Comparison of ENCODE assay signal across 8 cellular contexts in the genomic region with DNA sequence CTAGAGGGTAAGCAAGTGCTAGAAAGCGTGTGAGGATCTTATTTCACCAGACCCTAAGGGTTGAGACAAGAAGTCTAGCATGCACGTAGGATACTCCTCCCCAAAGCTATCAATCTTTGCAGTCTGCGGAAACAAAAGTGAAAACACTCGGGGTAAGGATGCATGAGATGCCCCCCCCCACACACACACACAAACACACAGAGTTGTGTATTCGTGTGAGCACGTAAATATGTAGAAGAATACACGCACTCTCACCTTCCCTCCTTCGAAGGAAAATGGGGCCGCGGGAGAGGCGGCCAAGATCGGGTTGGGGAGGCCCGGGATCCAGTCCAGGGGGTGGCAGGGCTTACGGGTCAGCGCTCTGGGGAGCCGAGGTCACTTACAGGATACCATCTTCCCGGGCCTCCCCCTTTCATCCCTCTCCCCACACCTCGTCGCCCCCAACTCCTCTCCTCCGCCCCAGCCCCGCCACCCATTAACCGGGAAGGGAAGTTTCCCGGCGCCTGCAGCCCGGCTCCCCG. TPM values are rescaled to one million over a fixed set of nuclear protein-coding genes. Genes with fewer than 3 reads are reported as not detected.
DNase-seq lines count a peak whose midpoint lies in the region; ATAC-seq and TF ChIP-seq lines count a peak whose summit lies in the region.

No MANE protein-coding gene starts in this region.

- CTCF ChIA-PET in MCF 10A (lab: Yijun Ruan, JAX), result no interaction called here

- H3K9me3 Mint-ChIP-seq in HFFc6, result peaks cover 8% of the 10 kb centered on the region
- H3K9me3 Mint-ChIP-seq in MCF 10A (ENCODE audit: unreplicated experiment), result no peaks in the 10 kb centered on the region
- no peaks in the 10 kb centered on the region for H3K9me3 Mint-ChIP-seq in stimulated activated memory B cell treated with anti-CD40 and anti-IgM and Interleukin-4, amounts not matched to agents 10 μg/mL and 1 μg/mL and 100 μg/mL, for 72 hours

- POLR2A ChIA-PET in MCF 10A (lab: Yijun Ruan, JAX), result interaction anchor here (0.6 to 3.1 kb wide), 4 partner anchors 10 to 317 kb away, joined by 3 to 9 read pairs (median 4); no protein-coding TSS in a partner anchor

- H3K27ac Mint-ChIP-seq in HFFc6, result peak overlapping the region; percentile 79
- H3K27ac Mint-ChIP-seq in MCF 10A (ENCODE audit: low read depth, unreplicated experiment), result peak overlapping the region; percentile 79
- H3K27ac Mint-ChIP-seq in stimulated activated memory B cell treated with anti-CD40 and anti-IgM and Interleukin-4, amounts not matched to agents 10 μg/mL and 1 μg/mL and 100 μg/mL, for 72 hours, result peak overlapping the region; percentile 88

- DNase-seq in activated naive CD4-positive, alpha-beta T cell treated with Interleukin-2 at 50 U/mL for 16 hours, result peak; percentile 13
- no peak for DNase-seq in activated naive CD4-positive, alpha-beta T cell (lab: John Stamatoyannopoulos, UW)
- no peak for DNase-seq in HFFc6
- DNase-seq in NCI-H226, result peak; percentile 2
- peak; percentile 18 for DNase-seq in MCF 10A (ENCODE audit: unreplicated experiment)
- DNase-seq in iris pigment epithelial cell (ENCODE audit: low read depth), result peak; percentile 49

- ATAC-seq in stimulated activated memory B cell treated with anti-CD40 and anti-IgM and Interleukin-4, amounts not matched to agents 10 μg/mL and 1 μg/mL and 100 μg/mL, for 72 hours, result peak; percentile 49
- ATAC-seq in HG03457 (IDR thresholded peaks at IDR 0.05; ENCODE audit: unreplicated experiment), result no peak

- H3K4me1 Mint-ChIP-seq in HFFc6 (ENCODE audit: low read depth), result peaks cover 41% of the 10 kb centered on the region
- H3K4me1 Mint-ChIP-seq in MCF 10A (ENCODE audit: insufficient read depth, unreplicated experiment), result peaks cover 22% of the 10 kb centered on the region
- H3K4me1 Mint-ChIP-seq in stimulated activated memory B cell treated with anti-CD40 and anti-IgM and Interleukin-4, amounts not matched to agents 10 μg/mL and 1 μg/mL and 100 μg/mL, for 72 hours, result peaks cover 53% of the 10 kb centered on the region

- H3K4me3 Mint-ChIP-seq in HFFc6 (peak overlapping the region; percentile 96), MCF 10A (ENCODE audit: unreplicated experiment) (peak overlapping the region; percentile 83)
- peak overlapping the region; percentile 91 for H3K4me3 Mint-ChIP-seq in stimulated activated memory B cell treated with anti-CD40 and anti-IgM and Interleukin-4, amounts not matched to agents 10 μg/mL and 1 μg/mL and 100 μg/mL, for 72 hours

- no TSS peak for BruUV-seq in MCF 10A (replicated peaks; lab: Mats Ljungman, UMichigan)

- TF ChIP-seq CTCF in HFFc6 (IDR thresholded peaks at IDR 0.05) (no peak), MCF 10A (IDR thresholded peaks at IDR 0.05; ENCODE audit: unreplicated experiment) (no peak)

- intact Hi-C loops in MCF 10A (cut with micrococcal nuclease), result loop anchor here (5.0 kb wide), 1 partner anchor 82 kb away; no protein-coding TSS in a partner anchor

- peaks cover 1% of the 10 kb centered on the region for H3K27me3 Mint-ChIP-seq in HFFc6 (ENCODE audit: insufficient read depth)
- H3K27me3 Mint-ChIP-seq in MCF 10A (ENCODE audit: insufficient read depth, unreplicated experiment), result no peaks in the 10 kb centered on the region
- no peaks in the 10 kb centered on the region for H3K27me3 Mint-ChIP-seq in stimulated activated memory B cell treated with anti-CD40 and anti-IgM and Interleukin-4, amounts not matched to agents 10 μg/mL and 1 μg/mL and 100 μg/mL, for 72 hours

- H3K36me3 Mint-ChIP-seq in HFFc6 (ENCODE audit: low read depth) (peaks cover 22% of the 10 kb centered on the region), MCF 10A (ENCODE audit: insufficient read depth, unreplicated experiment) (no peaks in the 10 kb centered on the region)
- H3K36me3 Mint-ChIP-seq in stimulated activated memory B cell treated with anti-CD40 and anti-IgM and Interleukin-4, amounts not matched to agents 10 μg/mL and 1 μg/mL and 100 μg/mL, for 72 hours, result peaks cover 7% of the 10 kb centered on the region

RNA-seq across cellular contexts. Expression of gene CUL2, which starts 0.4 kb away (rescaled TPM):
- total RNA-seq in HFFc6 (2021; fragmentation: NEBNext Ultra II Directional; extraction: Animal tissue kit (Norgen Biotek cat#: 25700)), result 10 to 100 TPM; 42.5 to 55.7 (median 51.3) TPM
- total RNA-seq in MCF 10A (2022), result 30.7 and 30.9 TPM in 2 replicates

RNA-seq across cellular contexts. Expression of gene CREM, which starts 36.9 kb away (rescaled TPM):
- 10 to 100 TPM; 21.1 to 34.0 (median 30.2) TPM for total RNA-seq in HFFc6 (2021; fragmentation: NEBNext Ultra II Directional; extraction: Animal tissue kit (Norgen Biotek cat#: 25700))
- total RNA-seq in MCF 10A (2022), result 30.2 and 31.3 TPM in 2 replicates

Comparison
In these comparisons a context has a peak if more than half of its experiments do, and no peak if none do; other contexts are left out.
1. DNase-seq: peak in activated naive CD4-positive, alpha-beta T cell treated with Interleukin-2 at 50 U/mL for 16 hours (single experiment), NCI-H226 (single experiment), MCF 10A (single experiment) and iris pigment epithelial cell (single experiment); none in activated naive CD4-positive, alpha-beta T cell (0 of 4) and HFFc6 (single experiment).
2. Peak in every context shown above with its lines, with median percentiles within 50 percentile points of each other: H3K27ac Mint-ChIP-seq and H3K4me3 Mint-ChIP-seq.